9 cellular contexts compared by ENCODE assay signal in the genomic region with DNA sequence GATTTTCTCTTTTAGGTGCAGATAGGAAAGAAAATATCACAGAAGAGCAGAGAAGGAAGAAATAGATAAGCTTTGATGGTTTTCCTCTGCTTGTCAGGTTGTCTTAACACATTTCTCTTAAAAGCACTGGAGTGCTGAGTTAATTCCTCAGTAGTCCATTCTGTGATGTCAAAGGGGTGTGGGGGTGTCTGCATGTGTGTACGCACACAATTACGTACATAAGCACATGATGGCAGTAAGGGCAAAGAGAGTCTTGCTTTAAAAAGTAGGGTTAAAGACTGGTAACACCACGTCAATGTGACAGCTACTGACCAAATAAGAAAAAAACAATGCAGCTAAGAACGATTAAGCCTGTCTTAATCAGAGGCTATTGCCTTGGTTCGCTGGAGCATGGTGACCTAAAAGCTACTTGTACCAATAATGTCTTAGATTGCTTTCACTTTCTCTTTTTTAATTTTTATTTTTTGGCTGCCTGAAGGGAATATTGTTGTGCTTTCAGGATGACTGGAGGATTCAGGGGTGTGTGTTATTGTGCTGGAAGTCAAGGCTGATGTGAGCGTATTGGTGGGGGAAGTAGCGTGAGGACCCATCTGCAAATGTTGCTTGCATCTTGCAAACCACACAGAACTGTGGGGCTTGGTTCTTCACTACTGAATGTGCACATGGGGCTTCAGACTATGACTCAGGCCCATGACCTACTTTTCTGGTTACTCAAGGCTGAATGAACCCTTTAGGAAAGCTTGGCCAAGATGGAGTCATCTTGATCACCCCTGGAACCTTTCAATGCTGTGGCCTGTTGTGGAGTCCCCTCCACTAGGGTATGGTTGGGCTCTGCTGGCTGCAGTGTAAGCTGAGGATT.
DNase-seq lines count a peak whose midpoint lies in the region; ATAC-seq and TF ChIP-seq lines count a peak whose summit lies in the region.
"Had no signal": no experiment of that assay in that cellular context is flagged by ENCODE, and none has a peak within 500 bp of the region (broad histone marks: within the 10 kb centered on the region; RNA-seq: fewer than 3 reads in every experiment).

No MANE protein-coding gene starts in this region.

- 54 to 61% (median 57%) methylated on average over 7 of the region's 7 CpGs for WGBS in heart left ventricle, 4 donors

- peaks cover 0 to 22% (median 11%) of the 10 kb centered on the region in 12 donors for H3K4me1 ChIP-seq in heart left ventricle
- H3K4me1 ChIP-seq in thoracic aorta (ENCODE audit: control insufficient read depth in 1 of 2, low read depth in 2 of 2) = peaks cover 3 to 35% of the 10 kb centered on the region in 2 donors

- H3K27me3 Mint-ChIP-seq in activated CD4-positive, alpha-beta T cell treated with anti-CD3 and anti-CD28 coated beads, Interleukin-2, amount 10 ng/mL, durations not matched to agents 7 days and 5 days = peaks cover under 1% of the 10 kb centered on the region

- TF ChIP-seq CTCF in heart left ventricle (IDR thresholded peaks at IDR 0.05) (no peak), thoracic aorta (IDR thresholded peaks at IDR 0.05) (no peak)

- no peak for TF ChIP-seq POLR2A in heart left ventricle (IDR thresholded peaks at IDR 0.05)

- H3K36me3 ChIP-seq in SK-N-MC (ENCODE audit: insufficient read depth, low read length) (no peaks in the 10 kb centered on the region), heart left ventricle (no peaks in the 10 kb centered on the region), thoracic aorta (no peaks in the 10 kb centered on the region)

- H3K4me3 ChIP-seq in SK-N-MC (peak overlapping the region; percentile 19), heart left ventricle (peak overlapping the region in 9 of 12 donors; percentile 2 to 42 (median 22)), thoracic aorta (peak overlapping the region; percentile 43)

- H3K36me3 Mint-ChIP-seq in activated CD4-positive, alpha-beta T cell treated with anti-CD3 and anti-CD28 coated beads, Interleukin-2, amount 10 ng/mL, durations not matched to agents 7 days and 5 days (ENCODE audit: low read depth) = no peaks in the 10 kb centered on the region

- CTCF ChIA-PET in activated CD4-positive, alpha-beta T cell treated with anti-CD3 and anti-CD28 coated beads, Interleukin-2, amount 10 ng/mL, durations not matched to agents 7 days and 5 days (lab: Charles Lee) = interaction anchor here (0.6 kb wide), 1 partner anchor 840 kb away, joined by 3 read pairs; no protein-coding TSS in a partner anchor

- DNase-seq in activated CD4-positive, alpha-beta T cell treated with anti-CD3 and anti-CD28 coated beads, Interleukin-2, amount 10 ng/mL, durations not matched to agents 7 days and 5 days = no peak
- DNase-seq in activated CD4-positive, alpha-beta T cell treated with anti-CD3 and anti-CD28 coated beads for 4 hours = no peak
- DNase-seq in SK-N-MC (ENCODE audit: low read depth, low spot score) = no peak
- peak in 1 of 5 donors; percentile 20 for DNase-seq in heart left ventricle
- DNase-seq in thoracic aorta (ENCODE audit: low spot score) = no peak
- no peak for DNase-seq in NCI-H69 (lab: John Stamatoyannopoulos, UW)
- DNase-seq in NCI-H1105 (lab: John Stamatoyannopoulos, UW) = no peak

- POLR2A ChIA-PET in activated CD4-positive, alpha-beta T cell treated with anti-CD3 and anti-CD28 coated beads, Interleukin-2, amount 10 ng/mL, durations not matched to agents 7 days and 5 days (lab: Charles Lee) = no interaction called here

- peak overlapping the region; percentile 51 for H3K27ac Mint-ChIP-seq in activated CD4-positive, alpha-beta T cell treated with anti-CD3 and anti-CD28 coated beads, Interleukin-2, amount 10 ng/mL, durations not matched to agents 7 days and 5 days

- H3K9me3 ChIP-seq in SK-N-MC (ENCODE audit: low read depth, low read length) = no peaks in the 10 kb centered on the region
- no peaks in the 10 kb centered on the region for H3K9me3 ChIP-seq in heart left ventricle
- H3K9me3 ChIP-seq in thoracic aorta = no peaks in the 10 kb centered on the region

- intact Hi-C loops in heart left ventricle (cut with DNase I) = no loop called here

- ATAC-seq in heart left ventricle (peak; percentile 55 to 95 (median 76)), thoracic aorta (ENCODE audit: insufficient number of reproducible peaks, low FRiP score, low read depth) (no peak), GM21723 (IDR thresholded peaks at IDR 0.05; ENCODE audit: unreplicated experiment) (no peak)

- no peak overlapping the region for H3K9ac ChIP-seq in SK-N-MC (ENCODE audit: insufficient read length)

- no peaks in the 10 kb centered on the region for H3K4me1 Mint-ChIP-seq in activated CD4-positive, alpha-beta T cell treated with anti-CD3 and anti-CD28 coated beads, Interleukin-2, amount 10 ng/mL, durations not matched to agents 7 days and 5 days

- H3K4me3 Mint-ChIP-seq in activated CD4-positive, alpha-beta T cell treated with anti-CD3 and anti-CD28 coated beads, Interleukin-2, amount 10 ng/mL, durations not matched to agents 7 days and 5 days = no peak overlapping the region

- no peaks in the 10 kb centered on the region for H3K27me3 ChIP-seq in heart left ventricle
- H3K27me3 ChIP-seq in thoracic aorta (replicated peaks; ENCODE audit: insufficient read depth) = no peaks in the 10 kb centered on the region

- H3K9me3 Mint-ChIP-seq in activated CD4-positive, alpha-beta T cell treated with anti-CD3 and anti-CD28 coated beads, Interleukin-2, amount 10 ng/mL, durations not matched to agents 7 days and 5 days = no peaks in the 10 kb centered on the region

- H3K27ac ChIP-seq in SK-N-MC (no peak overlapping the region), heart left ventricle (peak overlapping the region in 10 of 12 donors; percentile 3 to 50 (median 26)), thoracic aorta (peak overlapping the region; percentile 7 to 45)
- H3K27ac ChIP-seq: C4-2B had no signal

Comparison
In these comparisons a context has a peak if more than half of its experiments do, and no peak if none do; other contexts are left out.
1. ATAC-seq: peak in heart left ventricle (4 of 4); none in thoracic aorta (single experiment) and GM21723 (single experiment).
2. Peak in every context shown above with its lines, with median percentiles within 50 percentile points of each other: H3K4me3 ChIP-seq.